Comparison of ENCODE assay signal across 2 cellular contexts in the genomic region with DNA sequence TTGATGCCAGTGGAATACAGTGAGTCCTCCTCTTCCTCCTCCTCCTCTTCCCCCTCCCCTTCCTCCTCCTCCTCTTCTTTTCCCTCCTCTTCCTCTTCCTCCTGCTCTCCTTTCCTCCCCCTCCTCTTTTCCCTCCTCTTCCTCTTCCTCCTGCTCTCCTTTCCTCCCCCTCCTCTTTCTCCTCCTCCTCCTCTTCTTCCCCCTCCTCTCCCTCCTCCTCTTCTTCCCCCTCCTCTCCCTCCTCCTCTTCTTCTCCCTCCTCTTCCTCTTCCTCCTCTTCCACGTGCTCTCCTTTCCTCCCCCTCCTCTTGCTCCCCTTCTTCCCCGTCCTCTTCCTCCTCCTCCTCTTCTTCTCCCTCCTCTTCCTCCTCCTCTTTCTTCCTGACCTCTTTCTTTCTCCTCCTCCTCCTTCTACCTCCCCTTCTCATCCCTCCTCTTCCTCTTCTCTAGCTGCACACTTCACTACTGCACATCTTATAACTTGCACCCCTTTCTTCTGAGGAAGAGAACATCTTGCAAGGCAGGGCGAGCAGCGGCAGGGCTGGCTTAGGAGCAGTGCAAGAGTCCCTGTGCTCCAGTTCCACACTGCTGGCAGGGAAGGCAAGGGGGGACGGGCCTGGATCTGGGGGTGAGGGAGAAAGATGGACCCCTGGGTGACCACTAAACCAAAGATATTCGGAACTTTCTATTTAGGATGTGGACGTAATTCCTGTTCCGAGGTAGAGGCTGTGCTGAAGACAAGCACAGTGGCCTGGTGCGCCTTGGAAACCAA.
TF ChIP-seq lines count a peak whose summit lies in the region.

No MANE protein-coding gene starts in this region.

TF ChIP-seq in HepG2, 621 proteins besides CTCF, POLR2A, EP300 and RAD21:
- TF ChIP-seq KDM3A (CRISPR knock-in tag; IDR thresholded peaks at IDR 0.05; ENCODE audit: low read depth) (no peak), ZNF891 (CRISPR knock-in tag; IDR thresholded peaks at IDR 0.05) (no peak), PCBP2 (optimal IDR thresholded peaks at IDR 0.05; ENCODE audit: low read depth, low read length, poor library complexity, severe bottlenecking) (peak; percentile 79)

TF ChIP-seq in neural cell, 6 proteins besides CTCF, POLR2A, EP300 and RAD21:
- TF ChIP-seq TAF1 (IDR thresholded peaks at IDR 0.05; ENCODE audit: low read depth) (no peak), EZH2 (IDR thresholded peaks at IDR 0.05; ENCODE audit: borderline replicate concordance, insufficient read depth, low read length, poor library complexity, severe bottlenecking) (peak; percentile 85)
